Comparison of ENCODE assay signal across 13 cellular contexts in genomic region chr10:32150532-32151101, GRCh38.
DNase-seq lines count a peak whose midpoint lies in the region; ATAC-seq and TF ChIP-seq lines count a peak whose summit lies in the region.
"Had no signal": no experiment of that assay in that cellular context is flagged by ENCODE, and none has a peak within 500 bp of the region (broad histone marks: within the 10 kb centered on the region; RNA-seq: fewer than 3 reads in every experiment).

No MANE protein-coding gene starts in this region.

- H3K27ac Mint-ChIP-seq in activated naive CD4-positive, alpha-beta T cell treated with anti-CD3 and anti-CD28 coated beads, Interleukin-2, amount 10 ng/mL, durations not matched to agents 7 days and 5 days = peak overlapping the region; percentile 85
- peak overlapping the region; percentile 93 for H3K27ac Mint-ChIP-seq in activated T-helper 17 cell treated with anti-CD3 and anti-CD28 coated beads, Interleukin-2, amount 50 U/mL, for 72 hours
- H3K27ac Mint-ChIP-seq in stimulated activated naive B cell treated with anti-CD40 and anti-IgM and Interleukin-4, amounts not matched to agents 10 μg/mL and 1 μg/mL and 100 μg/mL, for 72 hours = peak overlapping the region; percentile 42
- H3K27ac Mint-ChIP-seq in activated CD8-positive, alpha-beta T cell treated with anti-CD3 and anti-CD28 coated beads, Interleukin-2, amount 10 ng/mL, durations not matched to agents 7 days and 5 days = no peak overlapping the region
- H3K27ac Mint-ChIP-seq: memory B cell had no signal

- no peak for DNase-seq in activated naive CD4-positive, alpha-beta T cell treated with anti-CD3 and anti-CD28 coated beads, Interleukin-2, amount 10 ng/mL, durations not matched to agents 7 days and 5 days
- no peak for DNase-seq in activated naive CD4-positive, alpha-beta T cell (lab: John Stamatoyannopoulos, UW)
- peak; percentile 37 for DNase-seq in fibroblast of pulmonary artery (ENCODE audit: low read depth)
- DNase-seq in stimulated activated naive B cell treated with anti-CD40 and anti-IgM and Interleukin-4, amounts not matched to agents 10 μg/mL and 1 μg/mL and 100 μg/mL, for 72 hours = no peak
- no peak for DNase-seq in activated CD8-positive, alpha-beta T cell treated with anti-CD3 and anti-CD28 coated beads, Interleukin-2, amount 10 ng/mL, durations not matched to agents 7 days and 5 days
- DNase-seq in erythroblast (lab: John Stamatoyannopoulos, UW) = no peak
- no peak for DNase-seq in PC-9
- DNase-seq: amygdala, dorsolateral prefrontal cortex, nucleus accumbens, testis had no signal

- no TSS peak for BruUV-seq in PC-9 (replicated peaks; lab: Mats Ljungman, UMichigan)

- H3K4me3 ChIP-seq in fibroblast of pulmonary artery (replicated peaks; ENCODE audit: low read depth, low read length) (no peak overlapping the region), PC-9 (no peak overlapping the region)
- H3K4me3 ChIP-seq: dorsolateral prefrontal cortex, testis had no signal

- no peak for TF ChIP-seq CTCF in fibroblast of pulmonary artery (IDR thresholded peaks at IDR 0.05; ENCODE audit: low read length, missing control alignments)
- no peak for TF ChIP-seq CTCF in PC-9 (conservative IDR thresholded peaks at IDR 0.05)

- no peaks in the 10 kb centered on the region for H3K9me2 ChIP-seq in PC-9 (ENCODE audit: insufficient read depth)

- no peak overlapping the region for H3K27ac ChIP-seq in PC-9
- H3K27ac ChIP-seq: dorsolateral prefrontal cortex, testis had no signal

- no peak for TF ChIP-seq POLR2A in erythroblast (IDR thresholded peaks at IDR 0.05; ENCODE audit: low read length)

- H3K9me3 Mint-ChIP-seq in activated naive CD4-positive, alpha-beta T cell treated with anti-CD3 and anti-CD28 coated beads, Interleukin-2, amount 10 ng/mL, durations not matched to agents 7 days and 5 days = peaks cover 18% of the 10 kb centered on the region
- H3K9me3 Mint-ChIP-seq in activated T-helper 17 cell treated with anti-CD3 and anti-CD28 coated beads, Interleukin-2, amount 50 U/mL, for 72 hours = peaks cover 13% of the 10 kb centered on the region
- H3K9me3 Mint-ChIP-seq in stimulated activated naive B cell treated with anti-CD40 and anti-IgM and Interleukin-4, amounts not matched to agents 10 μg/mL and 1 μg/mL and 100 μg/mL, for 72 hours = peaks cover 9 to 15% of the 10 kb centered on the region in 2 donors
- H3K9me3 Mint-ChIP-seq in activated CD8-positive, alpha-beta T cell treated with anti-CD3 and anti-CD28 coated beads, Interleukin-2, amount 10 ng/mL, durations not matched to agents 7 days and 5 days (ENCODE audit: insufficient read depth) = peaks cover 4% of the 10 kb centered on the region

- intact Hi-C loops in PC-9 (cut with micrococcal nuclease; ENCODE audit: unreplicated experiment) = no loop called here

- peaks cover 21% of the 10 kb centered on the region for H3F3A ChIP-seq in PC-9 (ENCODE audit: insufficient read depth, low read depth)

- peaks cover 8% of the 10 kb centered on the region for H3K36me3 Mint-ChIP-seq in activated naive CD4-positive, alpha-beta T cell treated with anti-CD3 and anti-CD28 coated beads, Interleukin-2, amount 10 ng/mL, durations not matched to agents 7 days and 5 days
- no peaks in the 10 kb centered on the region for H3K36me3 Mint-ChIP-seq in activated T-helper 17 cell treated with anti-CD3 and anti-CD28 coated beads, Interleukin-2, amount 50 U/mL, for 72 hours (ENCODE audit: low read depth)
- peaks cover 4% of the 10 kb centered on the region in 2 donors for H3K36me3 Mint-ChIP-seq in stimulated activated naive B cell treated with anti-CD40 and anti-IgM and Interleukin-4, amounts not matched to agents 10 μg/mL and 1 μg/mL and 100 μg/mL, for 72 hours
- H3K36me3 Mint-ChIP-seq in activated CD8-positive, alpha-beta T cell treated with anti-CD3 and anti-CD28 coated beads, Interleukin-2, amount 10 ng/mL, durations not matched to agents 7 days and 5 days (ENCODE audit: low read depth) = no peaks in the 10 kb centered on the region
- H3K36me3 Mint-ChIP-seq: memory B cell had no signal

- H3K4me1 Mint-ChIP-seq in activated naive CD4-positive, alpha-beta T cell treated with anti-CD3 and anti-CD28 coated beads, Interleukin-2, amount 10 ng/mL, durations not matched to agents 7 days and 5 days = peaks cover 36% of the 10 kb centered on the region
- H3K4me1 Mint-ChIP-seq in activated T-helper 17 cell treated with anti-CD3 and anti-CD28 coated beads, Interleukin-2, amount 50 U/mL, for 72 hours = peaks cover 20% of the 10 kb centered on the region
- H3K4me1 Mint-ChIP-seq in stimulated activated naive B cell treated with anti-CD40 and anti-IgM and Interleukin-4, amounts not matched to agents 10 μg/mL and 1 μg/mL and 100 μg/mL, for 72 hours = no peaks in the 10 kb centered on the region
- peaks cover 15% of the 10 kb centered on the region for H3K4me1 Mint-ChIP-seq in activated CD8-positive, alpha-beta T cell treated with anti-CD3 and anti-CD28 coated beads, Interleukin-2, amount 10 ng/mL, durations not matched to agents 7 days and 5 days (ENCODE audit: low read depth)
- H3K4me1 Mint-ChIP-seq: memory B cell had no signal

- no peaks in the 10 kb centered on the region for H3K9me3 ChIP-seq in PC-9 (ENCODE audit: insufficient read depth, low read depth)
- H3K9me3 ChIP-seq: testis had no signal

- H3K4me3 Mint-ChIP-seq in activated naive CD4-positive, alpha-beta T cell treated with anti-CD3 and anti-CD28 coated beads, Interleukin-2, amount 10 ng/mL, durations not matched to agents 7 days and 5 days = peak overlapping the region; percentile 5
- H3K4me3 Mint-ChIP-seq in activated T-helper 17 cell treated with anti-CD3 and anti-CD28 coated beads, Interleukin-2, amount 50 U/mL, for 72 hours = peak overlapping the region; percentile 67
- H3K4me3 Mint-ChIP-seq in stimulated activated naive B cell treated with anti-CD40 and anti-IgM and Interleukin-4, amounts not matched to agents 10 μg/mL and 1 μg/mL and 100 μg/mL, for 72 hours = no peak overlapping the region
- no peak overlapping the region for H3K4me3 Mint-ChIP-seq in activated CD8-positive, alpha-beta T cell treated with anti-CD3 and anti-CD28 coated beads, Interleukin-2, amount 10 ng/mL, durations not matched to agents 7 days and 5 days
- H3K4me3 Mint-ChIP-seq: memory B cell had no signal

- peaks cover 5% of the 10 kb centered on the region for H3K27me3 Mint-ChIP-seq in activated naive CD4-positive, alpha-beta T cell treated with anti-CD3 and anti-CD28 coated beads, Interleukin-2, amount 10 ng/mL, durations not matched to agents 7 days and 5 days
- H3K27me3 Mint-ChIP-seq in activated T-helper 17 cell treated with anti-CD3 and anti-CD28 coated beads, Interleukin-2, amount 50 U/mL, for 72 hours = no peaks in the 10 kb centered on the region
- peaks cover 0 to 5% of the 10 kb centered on the region in 2 donors for H3K27me3 Mint-ChIP-seq in stimulated activated naive B cell treated with anti-CD40 and anti-IgM and Interleukin-4, amounts not matched to agents 10 μg/mL and 1 μg/mL and 100 μg/mL, for 72 hours
- no peaks in the 10 kb centered on the region for H3K27me3 Mint-ChIP-seq in activated CD8-positive, alpha-beta T cell treated with anti-CD3 and anti-CD28 coated beads, Interleukin-2, amount 10 ng/mL, durations not matched to agents 7 days and 5 days (ENCODE audit: low read depth)
- H3K27me3 Mint-ChIP-seq: memory B cell had no signal

- ATAC-seq in activated T-helper 17 cell treated with anti-CD3 and anti-CD28 coated beads, Interleukin-2, amount 50 U/mL, for 72 hours (replicated peaks) = peak; percentile 31
- no peak for ATAC-seq in stimulated activated naive B cell treated with anti-CD40 and anti-IgM and Interleukin-4, amounts not matched to agents 10 μg/mL and 1 μg/mL and 100 μg/mL, for 72 hours (replicated peaks)
- ATAC-seq in activated CD8-positive, alpha-beta T cell treated with anti-CD3 and anti-CD28 coated beads, Interleukin-2, amount 10 ng/mL, durations not matched to agents 7 days and 5 days = no peak

- CTCF ChIA-PET in activated naive CD4-positive, alpha-beta T cell treated with anti-CD3 and anti-CD28 coated beads, Interleukin-2, amount 10 ng/mL, durations not matched to agents 7 days and 5 days (lab: Charles Lee) = interaction anchor here (1.6 kb wide), 1 partner anchor 20 kb away, joined by 8 read pairs; no protein-coding TSS in a partner anchor
- CTCF ChIA-PET in activated CD8-positive, alpha-beta T cell treated with anti-CD3 and anti-CD28 coated beads, Interleukin-2, amount 10 ng/mL, durations not matched to agents 7 days and 5 days (lab: Charles Lee) = no interaction called here
- CTCF ChIA-PET in PC-9 (lab: Charles Lee) = no interaction called here

- H3K4me1 ChIP-seq in PC-9 (replicated peaks; ENCODE audit: insufficient read depth) = peaks cover 24% of the 10 kb centered on the region
- H3K4me1 ChIP-seq: testis had no signal

- H4K20me1 ChIP-seq in PC-9 (ENCODE audit: insufficient read depth) = no peaks in the 10 kb centered on the region

- H3K4me2 ChIP-seq in PC-9 = no peak overlapping the region

- POLR2A ChIA-PET in activated CD8-positive, alpha-beta T cell treated with anti-CD3 and anti-CD28 coated beads, Interleukin-2, amount 10 ng/mL, durations not matched to agents 7 days and 5 days (lab: Charles Lee) = no interaction called here
- POLR2A ChIA-PET in PC-9 (lab: Charles Lee; ENCODE audit: unreplicated experiment) = no interaction called here

- H3K27me3 ChIP-seq in PC-9 (ENCODE audit: insufficient read depth, low read depth) = no peaks in the 10 kb centered on the region
- H3K27me3 ChIP-seq: dorsolateral prefrontal cortex, testis had no signal

- H3K79me2 ChIP-seq in PC-9 (ENCODE audit: low read depth) = no peaks in the 10 kb centered on the region

- no peak overlapping the region for H2AFZ ChIP-seq in PC-9

- no peaks in the 10 kb centered on the region for H3K36me3 ChIP-seq in PC-9 (ENCODE audit: low read depth)

Comparison
In these comparisons a context has a peak if more than half of its experiments do, and no peak if none do; other contexts are left out.
1. H3K4me3 Mint-ChIP-seq: peak in activated naive CD4-positive, alpha-beta T cell treated with anti-CD3 and anti-CD28 coated beads, Interleukin-2, amount 10 ng/mL, durations not matched to agents 7 days and 5 days (single experiment) and activated T-helper 17 cell treated with anti-CD3 and anti-CD28 coated beads, Interleukin-2, amount 50 U/mL, for 72 hours (single experiment); none in stimulated activated naive B cell treated with anti-CD40 and anti-IgM and Interleukin-4, amounts not matched to agents 10 μg/mL and 1 μg/mL and 100 μg/mL, for 72 hours (0 of 2) and activated CD8-positive, alpha-beta T cell treated with anti-CD3 and anti-CD28 coated beads, Interleukin-2, amount 10 ng/mL, durations not matched to agents 7 days and 5 days (single experiment).